Comparison of ENCODE assay signal across 1 cellular context in the genomic region with DNA sequence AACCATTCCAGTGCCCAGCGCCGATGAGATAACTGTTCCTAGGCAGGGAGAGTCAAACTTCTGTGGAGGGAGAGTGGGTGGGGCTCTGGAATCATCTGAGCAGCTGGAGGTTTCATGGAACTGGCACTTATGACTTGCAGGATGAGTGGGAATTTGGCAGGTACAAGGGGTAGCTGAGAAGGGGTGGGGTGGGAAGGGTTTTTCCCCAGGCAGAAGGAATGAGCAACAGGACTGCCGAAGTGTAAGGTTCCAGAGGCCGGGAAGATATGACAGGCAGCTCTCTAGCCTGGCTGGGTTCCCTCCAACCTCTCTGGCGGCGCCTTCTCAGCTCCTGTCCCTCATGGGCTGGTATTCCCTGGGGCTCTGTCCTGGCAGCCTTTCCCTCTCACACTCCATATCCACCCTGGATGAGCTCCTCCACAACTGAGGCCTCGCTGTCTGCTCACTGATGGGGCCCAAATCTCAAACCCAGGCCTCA.
A peak's percentile ranks its signal among the peaks of the same experiment; 100 is the strongest.
TF ChIP-seq lines count a peak whose summit lies in the region.

No MANE protein-coding gene starts in this region.

TF ChIP-seq in H1, 55 proteins besides CTCF, POLR2A, EP300 and RAD21:
- TF ChIP-seq SUZ12 (IDR thresholded peaks at IDR 0.05; ENCODE audit: low read length) (peak; percentile 37; the same call in 1 of the 2 replicates), JUND (IDR thresholded peaks at IDR 0.05; ENCODE audit: low read length) (no peak), RFX5 (IDR thresholded peaks at IDR 0.05; ENCODE audit: borderline replicate concordance, low read depth, low read length) (no peak), EZH2 (IDR thresholded peaks at IDR 0.05; ENCODE audit: low read depth, low read length, severe bottlenecking) (no peak), HDAC6 (IDR thresholded peaks at IDR 0.05; ENCODE audit: low read depth, low read length) (no peak), ZNF274 (IDR thresholded peaks at IDR 0.05; ENCODE audit: borderline replicate concordance, extremely low read depth, low read length) (no peak)
- TF ChIP-seq, protein P1, sequence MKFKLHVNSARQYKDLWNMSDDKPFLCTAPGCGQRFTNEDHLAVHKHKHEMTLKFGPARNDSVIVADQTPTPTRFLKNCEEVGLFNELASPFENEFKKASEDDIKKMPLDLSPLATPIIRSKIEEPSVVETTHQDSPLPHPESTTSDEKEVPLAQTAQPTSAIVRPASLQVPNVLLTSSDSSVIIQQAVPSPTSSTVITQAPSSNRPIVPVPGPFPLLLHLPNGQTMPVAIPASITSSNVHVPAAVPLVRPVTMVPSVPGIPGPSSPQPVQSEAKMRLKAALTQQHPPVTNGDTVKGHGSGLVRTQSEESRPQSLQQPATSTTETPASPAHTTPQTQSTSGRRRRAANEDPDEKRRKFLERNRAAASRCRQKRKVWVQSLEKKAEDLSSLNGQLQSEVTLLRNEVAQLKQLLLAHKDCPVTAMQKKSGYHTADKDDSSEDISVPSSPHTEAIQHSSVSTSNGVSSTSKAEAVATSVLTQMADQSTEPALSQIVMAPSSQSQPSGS (IDR thresholded peaks at IDR 0.05; ENCODE audit: low read length), result no peak
